In genomic region chr7:104267701-104268368, GRCh38 we compare ENCODE assay signal across 9 cellular contexts.
DNase-seq lines count a peak whose midpoint lies in the region; ATAC-seq, FAIRE-seq and TF ChIP-seq lines count a peak whose summit lies in the region.
"Had no signal": no experiment of that assay in that cellular context is flagged by ENCODE, and none has a peak within 500 bp of the region (broad histone marks: within the 10 kb centered on the region; RNA-seq: fewer than 3 reads in every experiment).

No MANE protein-coding gene starts in this region.

- H3K27ac ChIP-seq in adrenal gland (no peak overlapping the region), lower lobe of right lung (no peak overlapping the region)

- H3K4me1 ChIP-seq in adrenal gland (replicated peaks in 1 of 2) (no peaks in the 10 kb centered on the region), lower lobe of right lung (no peaks in the 10 kb centered on the region)

- peaks cover 7% of the 10 kb centered on the region for H3K9me3 Mint-ChIP-seq in activated naive CD8-positive, alpha-beta T cell treated with anti-CD3 and anti-CD28 coated beads for 36 hours
- H3K9me3 Mint-ChIP-seq in activated CD8-positive, alpha-beta memory T cell treated with anti-CD3 and anti-CD28 coated beads, Interleukin-2, amount 10 ng/mL, durations not matched to agents 7 days and 5 days (ENCODE audit: low read depth), result no peaks in the 10 kb centered on the region

- 43 to 59% (median 50%) methylated on average over 3 of the region's 3 CpGs for WGBS in adrenal gland, 4 donors

- H3K36me3 Mint-ChIP-seq in activated naive CD8-positive, alpha-beta T cell treated with anti-CD3 and anti-CD28 coated beads for 36 hours, result no peaks in the 10 kb centered on the region
- H3K36me3 Mint-ChIP-seq in activated CD8-positive, alpha-beta memory T cell treated with anti-CD3 and anti-CD28 coated beads, Interleukin-2, amount 10 ng/mL, durations not matched to agents 7 days and 5 days, result no peaks in the 10 kb centered on the region
- H3K36me3 Mint-ChIP-seq: activated CD4-positive, alpha-beta memory T cell treated with anti-CD3 and anti-CD28 coated beads for 36 hours had no signal

- H3K4me1 Mint-ChIP-seq in activated naive CD8-positive, alpha-beta T cell treated with anti-CD3 and anti-CD28 coated beads for 36 hours, result no peaks in the 10 kb centered on the region
- H3K4me1 Mint-ChIP-seq in activated CD8-positive, alpha-beta memory T cell treated with anti-CD3 and anti-CD28 coated beads, Interleukin-2, amount 10 ng/mL, durations not matched to agents 7 days and 5 days, result no peaks in the 10 kb centered on the region

- peaks cover 28% of the 10 kb centered on the region for H3K27me3 Mint-ChIP-seq in activated naive CD8-positive, alpha-beta T cell treated with anti-CD3 and anti-CD28 coated beads for 36 hours
- peaks cover 17% of the 10 kb centered on the region for H3K27me3 Mint-ChIP-seq in activated CD8-positive, alpha-beta memory T cell treated with anti-CD3 and anti-CD28 coated beads, Interleukin-2, amount 10 ng/mL, durations not matched to agents 7 days and 5 days

- CTCF ChIA-PET in activated CD8-positive, alpha-beta memory T cell treated with anti-CD3 and anti-CD28 coated beads, Interleukin-2, amount 10 ng/mL, durations not matched to agents 7 days and 5 days (lab: Charles Lee), result interaction anchor here (0.8 to 1.6 kb wide), 2 partner anchors 10 to 37 kb away, joined by 3 to 13 read pairs; no protein-coding TSS in a partner anchor

- H3K36me3 ChIP-seq in adrenal gland (replicated peaks in 1 of 2) (no peaks in the 10 kb centered on the region), lower lobe of right lung (no peaks in the 10 kb centered on the region)

- no peak for TF ChIP-seq POLR2A in adrenal gland (IDR thresholded peaks at IDR 0.05)

- FAIRE-seq in D721Med (lab: Jason Lieb, UNC), result peak; percentile 63

- TF ChIP-seq CTCF in D721Med (IDR thresholded peaks at IDR 0.05; ENCODE audit: insufficient read depth, missing control alignments), result peak; percentile 51
- TF ChIP-seq CTCF in adrenal gland (IDR thresholded peaks at IDR 0.05), result peak; percentile 23 to 47 (median 36)
- peak; percentile 34 for TF ChIP-seq CTCF in lower lobe of right lung (IDR thresholded peaks at IDR 0.05)

- H3K4me3 ChIP-seq in adrenal gland (no peak overlapping the region), lower lobe of right lung (no peak overlapping the region)

- intact Hi-C loops in adrenal gland (cut with DNase I) (no loop called here), lower lobe of right lung (cut with DNase I) (no loop called here)

- H3K27ac Mint-ChIP-seq in activated naive CD8-positive, alpha-beta T cell treated with anti-CD3 and anti-CD28 coated beads for 36 hours, result no peak overlapping the region
- H3K27ac Mint-ChIP-seq in activated CD8-positive, alpha-beta memory T cell treated with anti-CD3 and anti-CD28 coated beads, Interleukin-2, amount 10 ng/mL, durations not matched to agents 7 days and 5 days, result no peak overlapping the region
- H3K27ac Mint-ChIP-seq: activated CD4-positive, alpha-beta memory T cell treated with anti-CD3 and anti-CD28 coated beads for 36 hours had no signal

- H3K9me3 ChIP-seq in adrenal gland (replicated peaks in 1 of 3) (no peaks in the 10 kb centered on the region), lower lobe of right lung (peaks cover 3% of the 10 kb centered on the region)

- DNase-seq in D721Med (ENCODE audit: insufficient read length, low spot score) (peak; percentile 27), Kasumi-1 (lab: John Stamatoyannopoulos, UW) (peak; percentile 40 to 69), adrenal gland (no peak), lower lobe of right lung (no peak), dedifferentiated amniotic fluid mesenchymal stem cell (ENCODE audit: extremely low spot score) (no peak)
- no peak for DNase-seq in activated naive CD8-positive, alpha-beta T cell treated with anti-CD3 and anti-CD28 coated beads for 36 hours
- no peak for DNase-seq in activated CD8-positive, alpha-beta memory T cell treated with anti-CD3 and anti-CD28 coated beads, Interleukin-2, amount 10 ng/mL, durations not matched to agents 7 days and 5 days
- DNase-seq: activated CD4-positive, alpha-beta memory T cell treated with anti-CD3 and anti-CD28 coated beads for 36 hours had no signal

- H3K4me3 Mint-ChIP-seq in activated naive CD8-positive, alpha-beta T cell treated with anti-CD3 and anti-CD28 coated beads for 36 hours, result no peak overlapping the region
- H3K4me3 Mint-ChIP-seq in activated CD8-positive, alpha-beta memory T cell treated with anti-CD3 and anti-CD28 coated beads, Interleukin-2, amount 10 ng/mL, durations not matched to agents 7 days and 5 days, result no peak overlapping the region
- H3K4me3 Mint-ChIP-seq: activated CD4-positive, alpha-beta memory T cell treated with anti-CD3 and anti-CD28 coated beads for 36 hours had no signal

- ATAC-seq in lower lobe of right lung (no peak), GM21576 (IDR thresholded peaks at IDR 0.05; ENCODE audit: unreplicated experiment) (no peak)
- no peak for ATAC-seq in activated CD8-positive, alpha-beta memory T cell treated with anti-CD3 and anti-CD28 coated beads, Interleukin-2, amount 10 ng/mL, durations not matched to agents 7 days and 5 days

- H3K27me3 ChIP-seq in adrenal gland, result peaks cover 3% of the 10 kb centered on the region
- no peaks in the 10 kb centered on the region for H3K27me3 ChIP-seq in lower lobe of right lung (ENCODE audit: low read depth)

Comparison
In these comparisons a context has a peak if more than half of its experiments do, and no peak if none do; other contexts are left out.
1. DNase-seq: peak in D721Med (single experiment) and Kasumi-1 (2 of 2); none in adrenal gland (0 of 7), lower lobe of right lung (single experiment), activated naive CD8-positive, alpha-beta T cell treated with anti-CD3 and anti-CD28 coated beads for 36 hours (single experiment), activated CD8-positive, alpha-beta memory T cell treated with anti-CD3 and anti-CD28 coated beads, Interleukin-2, amount 10 ng/mL, durations not matched to agents 7 days and 5 days (single experiment) and dedifferentiated amniotic fluid mesenchymal stem cell (single experiment).
2. Peak in every context shown above with its lines, with median percentiles within 50 percentile points of each other: CTCF ChIP-seq.